Comparison of ENCODE assay signal across 1 cellular context in genomic region chr13:48586591-48587103, GRCh38.
TF ChIP-seq lines count a peak whose summit lies in the region.

No MANE protein-coding gene starts in this region.

TF ChIP-seq in IMR-90, 13 proteins besides CTCF, POLR2A, EP300 and RAD21 (continued from another document):
- TF ChIP-seq, protein P1, sequence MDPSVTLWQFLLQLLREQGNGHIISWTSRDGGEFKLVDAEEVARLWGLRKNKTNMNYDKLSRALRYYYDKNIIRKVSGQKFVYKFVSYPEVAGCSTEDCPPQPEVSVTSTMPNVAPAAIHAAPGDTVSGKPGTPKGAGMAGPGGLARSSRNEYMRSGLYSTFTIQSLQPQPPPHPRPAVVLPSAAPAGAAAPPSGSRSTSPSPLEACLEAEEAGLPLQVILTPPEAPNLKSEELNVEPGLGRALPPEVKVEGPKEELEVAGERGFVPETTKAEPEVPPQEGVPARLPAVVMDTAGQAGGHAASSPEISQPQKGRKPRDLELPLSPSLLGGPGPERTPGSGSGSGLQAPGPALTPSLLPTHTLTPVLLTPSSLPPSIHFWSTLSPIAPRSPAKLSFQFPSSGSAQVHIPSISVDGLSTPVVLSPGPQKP (IDR thresholded peaks at IDR 0.05; ENCODE audit: borderline replicate concordance, low read depth, low read length) = no peak
- TF ChIP-seq FOS (IDR thresholded peaks at IDR 0.05; ENCODE audit: low read depth, low read length) (no peak), RCOR1 (IDR thresholded peaks at IDR 0.05; ENCODE audit: insufficient replicate concordance, low read length) (no peak), MXI1 (IDR thresholded peaks at IDR 0.05; ENCODE audit: borderline replicate concordance, low read depth, low read length) (no peak), MAFK (IDR thresholded peaks at IDR 0.05; ENCODE audit: low read depth, low read length) (no peak), SMC3 (IDR thresholded peaks at IDR 0.05; ENCODE audit: low read depth, low read length) (no peak), CEBPB (IDR thresholded peaks at IDR 0.05; ENCODE audit: low read depth, low read length) (no peak), RFX5 (IDR thresholded peaks at IDR 0.05; ENCODE audit: low read depth, low read length) (no peak), MAZ (IDR thresholded peaks at IDR 0.05; ENCODE audit: borderline replicate concordance, low read depth, low read length) (no peak), BHLHE40 (IDR thresholded peaks at IDR 0.05; ENCODE audit: low read depth, low read length) (no peak)
- TF ChIP-seq, protein P2, sequence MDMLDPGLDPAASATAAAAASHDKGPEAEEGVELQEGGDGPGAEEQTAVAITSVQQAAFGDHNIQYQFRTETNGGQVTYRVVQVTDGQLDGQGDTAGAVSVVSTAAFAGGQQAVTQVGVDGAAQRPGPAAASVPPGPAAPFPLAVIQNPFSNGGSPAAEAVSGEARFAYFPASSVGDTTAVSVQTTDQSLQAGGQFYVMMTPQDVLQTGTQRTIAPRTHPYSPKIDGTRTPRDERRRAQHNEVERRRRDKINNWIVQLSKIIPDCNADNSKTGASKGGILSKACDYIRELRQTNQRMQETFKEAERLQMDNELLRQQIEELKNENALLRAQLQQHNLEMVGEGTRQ (IDR thresholded peaks at IDR 0.05; ENCODE audit: low read depth, low read length) = no peak
